19 cellular contexts compared by ENCODE assay signal in genomic region chr5:36944024-36944423, GRCh38.
DNase-seq lines count a peak whose midpoint lies in the region; ATAC-seq and TF ChIP-seq lines count a peak whose summit lies in the region.
"Had no signal": no experiment of that assay in that cellular context is flagged by ENCODE, and none has a peak within 500 bp of the region (broad histone marks: within the 10 kb centered on the region; RNA-seq: fewer than 3 reads in every experiment).

No MANE protein-coding gene starts in this region.

- peak overlapping the region; percentile 15 for H3K27ac Mint-ChIP-seq in dendritic cell treated with granulocyte-macrophage colony-stimulating factor and Interleukin-4, amounts not matched to agents 40 ng/mL and 50 ng/mL, for 4 days
- H3K27ac Mint-ChIP-seq in progenitor cell of endocrine pancreas = peak overlapping the region; percentile 0

- no peak for TF ChIP-seq POLR2A in heart left ventricle (IDR thresholded peaks at IDR 0.05)

- H3K27me3 ChIP-seq in cardiac muscle cell = no peaks in the 10 kb centered on the region
- H3K27me3 ChIP-seq in heart left ventricle = no peaks in the 10 kb centered on the region
- H3K27me3 ChIP-seq: MG63, Peyer's patch had no signal

- peaks cover 31% of the 10 kb centered on the region for H3K4me1 Mint-ChIP-seq in dendritic cell treated with granulocyte-macrophage colony-stimulating factor and Interleukin-4, amounts not matched to agents 40 ng/mL and 50 ng/mL, for 4 days (ENCODE audit: low read depth)
- peaks cover 17% of the 10 kb centered on the region for H3K4me1 Mint-ChIP-seq in progenitor cell of endocrine pancreas (ENCODE audit: low read depth)

- no peak for TF ChIP-seq CTCF in cardiac muscle cell (IDR thresholded peaks at IDR 0.05; ENCODE audit: low read depth, low read length)
- no peak for TF ChIP-seq CTCF in heart left ventricle (IDR thresholded peaks at IDR 0.05)
- no peak for TF ChIP-seq CTCF in progenitor cell of endocrine pancreas (IDR thresholded peaks at IDR 0.05; ENCODE audit: unreplicated experiment)

- no peaks in the 10 kb centered on the region for H3K9me3 Mint-ChIP-seq in dendritic cell treated with granulocyte-macrophage colony-stimulating factor and Interleukin-4, amounts not matched to agents 40 ng/mL and 50 ng/mL, for 4 days
- no peaks in the 10 kb centered on the region for H3K9me3 Mint-ChIP-seq in progenitor cell of endocrine pancreas (ENCODE audit: low read depth)
- H3K9me3 Mint-ChIP-seq: CD8-positive, alpha-beta memory T cell had no signal

- H3K4me3 Mint-ChIP-seq in dendritic cell treated with granulocyte-macrophage colony-stimulating factor and Interleukin-4, amounts not matched to agents 40 ng/mL and 50 ng/mL, for 4 days = no peak overlapping the region
- no peak overlapping the region for H3K4me3 Mint-ChIP-seq in progenitor cell of endocrine pancreas (ENCODE audit: low read depth)

- no peak for ATAC-seq in heart left ventricle

- H3K4me1 ChIP-seq in cardiac muscle cell (ENCODE audit: low read depth) = peaks cover 31% of the 10 kb centered on the region
- peaks cover 0 to 64% (median 39%) of the 10 kb centered on the region in 12 donors for H3K4me1 ChIP-seq in heart left ventricle

- H3K4me3 ChIP-seq in cardiac muscle cell = no peak overlapping the region
- H3K4me3 ChIP-seq in heart left ventricle = no peak overlapping the region
- H3K4me3 ChIP-seq in SK-N-MC = no peak overlapping the region
- H3K4me3 ChIP-seq: MG63, Peyer's patch had no signal

- H3K9ac ChIP-seq in SK-N-MC (ENCODE audit: insufficient read length) = no peak overlapping the region

- H3K36me3 ChIP-seq in cardiac muscle cell = no peaks in the 10 kb centered on the region
- H3K36me3 ChIP-seq in heart left ventricle = no peaks in the 10 kb centered on the region
- no peaks in the 10 kb centered on the region; the same call in 1 of the 2 replicates for H3K36me3 ChIP-seq in SK-N-MC (ENCODE audit: insufficient read depth, low read length)
- H3K36me3 ChIP-seq: MG63, Peyer's patch had no signal

- H3K27me3 Mint-ChIP-seq in dendritic cell treated with granulocyte-macrophage colony-stimulating factor and Interleukin-4, amounts not matched to agents 40 ng/mL and 50 ng/mL, for 4 days = no peaks in the 10 kb centered on the region
- no peaks in the 10 kb centered on the region for H3K27me3 Mint-ChIP-seq in progenitor cell of endocrine pancreas
- H3K27me3 Mint-ChIP-seq: CD8-positive, alpha-beta memory T cell had no signal

- intact Hi-C loops in heart left ventricle (cut with DNase I) = loop anchor here in 8 of 10 donors (2.0 to 10.0 kb wide), 3 partner anchors 67 to 69 kb away; partner anchors contain the start of gene NIPBL (in 8 of the 8)
- intact Hi-C loops in dendritic cell treated with granulocyte-macrophage colony-stimulating factor and Interleukin-4, amounts not matched to agents 40 ng/mL and 50 ng/mL, for 4 days (cut with micrococcal nuclease) = no loop called here

- H3K9me3 ChIP-seq in cardiac muscle cell (ENCODE audit: low read depth) (no peaks in the 10 kb centered on the region), heart left ventricle (no peaks in the 10 kb centered on the region), SK-N-MC (ENCODE audit: low read depth, low read length) (no peaks in the 10 kb centered on the region)
- H3K9me3 ChIP-seq: MG63, Peyer's patch had no signal

- DNase-seq in cardiac muscle cell (ENCODE audit: low read depth in 1 of 2, low spot score in 1 of 2) (no peak), heart left ventricle (no peak), SK-N-MC (ENCODE audit: low read depth, low spot score) (no peak), progenitor cell of endocrine pancreas (ENCODE audit: low spot score, unreplicated experiment) (no peak), epidermal melanocyte (ENCODE audit: insufficient read length, low spot score) (no peak), D341Med (ENCODE audit: low spot score) (no peak), amniotic stem cell (lab: John Stamatoyannopoulos, UW) (no peak)
- DNase-seq: 8988T, C1 segment of cervical spinal cord, Calu3, MG63, NCI-H1048, NCI-H1417 treated with DMSO at 0.1 percent for 48 hours, NCI-H187 treated with DMSO at 0.1 percent for 48 hours, NCI-H2107, NCI-H510A, Peyer's patch had no signal

- no peaks in the 10 kb centered on the region for H3K36me3 Mint-ChIP-seq in dendritic cell treated with granulocyte-macrophage colony-stimulating factor and Interleukin-4, amounts not matched to agents 40 ng/mL and 50 ng/mL, for 4 days (ENCODE audit: low read depth)
- H3K36me3 Mint-ChIP-seq in progenitor cell of endocrine pancreas (ENCODE audit: insufficient read depth) = no peaks in the 10 kb centered on the region

- WGBS in heart left ventricle, 4 donors = 76 to 82% (median 80%) methylated on average over 2 of the region's 2 CpGs

- peak overlapping the region; percentile 19 for H3K27ac ChIP-seq in cardiac muscle cell
- peak overlapping the region in 1 of 12 donors; percentile 13 for H3K27ac ChIP-seq in heart left ventricle
- H3K27ac ChIP-seq in SK-N-MC = peak overlapping the region; percentile 17
- H3K27ac ChIP-seq: Peyer's patch had no signal
